8 cellular contexts compared by ENCODE assay signal in genomic region chr7:6228865-6229264, GRCh38. TPM values are rescaled to one million over a fixed set of nuclear protein-coding genes. Genes with fewer than 3 reads are reported as not detected.
DNase-seq lines count a peak whose midpoint lies in the region; ATAC-seq, FAIRE-seq and TF ChIP-seq lines count a peak whose summit lies in the region.

No MANE protein-coding gene starts in this region.

- H3K4me1 ChIP-seq in BE2C, result peaks cover 14% of the 10 kb centered on the region; the same call in 1 of the 2 replicates

- intact Hi-C loops in activated CD8-positive, alpha-beta T cell treated with anti-CD3 and anti-CD28 coated beads for 36 hours (cut with micrococcal nuclease), result no loop called here

- no peak overlapping the region for H3K27ac Mint-ChIP-seq in activated CD8-positive, alpha-beta T cell treated with anti-CD3 and anti-CD28 coated beads for 36 hours
- H3K27ac Mint-ChIP-seq in memory B cell, result peak overlapping the region; percentile 31

- no peak for TF ChIP-seq CTCF in activated CD8-positive, alpha-beta T cell treated with anti-CD3 and anti-CD28 coated beads for 36 hours (IDR thresholded peaks at IDR 0.05)
- TF ChIP-seq CTCF in BE2C (IDR thresholded peaks at IDR 0.05; ENCODE audit: low read depth, low read length), result no peak

- CTCF ChIA-PET in activated CD8-positive, alpha-beta T cell treated with anti-CD3 and anti-CD28 coated beads for 36 hours (lab: Charles Lee), result no interaction called here

- H3K9me3 Mint-ChIP-seq in activated CD8-positive, alpha-beta T cell treated with anti-CD3 and anti-CD28 coated beads for 36 hours, result no peaks in the 10 kb centered on the region
- no peaks in the 10 kb centered on the region for H3K9me3 Mint-ChIP-seq in memory B cell

- H3K4me1 Mint-ChIP-seq in activated CD8-positive, alpha-beta T cell treated with anti-CD3 and anti-CD28 coated beads for 36 hours (ENCODE audit: low read depth), result peaks cover 21% of the 10 kb centered on the region
- peaks cover 23% of the 10 kb centered on the region for H3K4me1 Mint-ChIP-seq in memory B cell

- H3K9me3 ChIP-seq in BE2C, result no peaks in the 10 kb centered on the region

- no peaks in the 10 kb centered on the region for H3K27me3 ChIP-seq in BE2C

- no peak overlapping the region for H3K4me3 ChIP-seq in BE2C (ENCODE audit: low read depth, low read length)

- peaks cover 4% of the 10 kb centered on the region for H3K27me3 Mint-ChIP-seq in activated CD8-positive, alpha-beta T cell treated with anti-CD3 and anti-CD28 coated beads for 36 hours
- H3K27me3 Mint-ChIP-seq in memory B cell, result peaks cover 5% of the 10 kb centered on the region

- ATAC-seq in GM18519 (IDR thresholded peaks at IDR 0.05; ENCODE audit: low FRiP score, unreplicated experiment), result peak; percentile 84
- ATAC-seq in HG02973 (IDR thresholded peaks at IDR 0.05; ENCODE audit: unreplicated experiment), result peak; percentile 89
- ATAC-seq in activated CD8-positive, alpha-beta T cell treated with anti-CD3 and anti-CD28 coated beads for 36 hours, result peak; percentile 65
- ATAC-seq in memory B cell (ENCODE audit: low read depth), result peak; percentile 98

- H3K4me3 Mint-ChIP-seq in activated CD8-positive, alpha-beta T cell treated with anti-CD3 and anti-CD28 coated beads for 36 hours, result no peak overlapping the region
- H3K4me3 Mint-ChIP-seq in memory B cell, result no peak overlapping the region

- POLR2A ChIA-PET in activated CD8-positive, alpha-beta T cell treated with anti-CD3 and anti-CD28 coated beads for 36 hours (lab: Charles Lee), result interaction anchor here (0.5 kb wide), 1 partner anchor 17 kb away, joined by 3 read pairs; no protein-coding TSS in a partner anchor

- DNase-seq in activated CD8-positive, alpha-beta T cell treated with anti-CD3 and anti-CD28 coated beads for 36 hours, result no peak
- DNase-seq in memory B cell (ENCODE audit: low spot score in 2 of 2) (peak in 1 of 2 donors; percentile 21), DMS79 (lab: John Stamatoyannopoulos, UW) (no peak), RCC 7860 (ENCODE audit: low spot score) (no peak), BE2C (no peak), islet precursor cell (no peak)

- H3K36me3 Mint-ChIP-seq in activated CD8-positive, alpha-beta T cell treated with anti-CD3 and anti-CD28 coated beads for 36 hours (ENCODE audit: low read depth), result no peaks in the 10 kb centered on the region
- H3K36me3 Mint-ChIP-seq in memory B cell, result no peaks in the 10 kb centered on the region

- no peak for FAIRE-seq in RCC 7860 (lab: Jason Lieb, UNC)

- H3K36me3 ChIP-seq in BE2C, result no peaks in the 10 kb centered on the region

RNA-seq across cellular contexts. Expression of gene CYTH3, which starts 43.6 kb away (rescaled TPM):
- 1 to 10 TPM in 1 of 2 experiments, under 1 TPM in 1; 0.92 to 2.3 TPM for total RNA-seq in activated CD8-positive, alpha-beta T cell treated with anti-CD3 and anti-CD28 coated beads for 36 hours
- 61.0 TPM for polyA plus RNA-seq in BE2C (2012; ENCODE audit: insufficient read depth, insufficient read length, low read depth)
